8 cellular contexts compared by ENCODE assay signal in genomic region chr2:9423922-9424272, GRCh38. TPM values are rescaled to one million over a fixed set of nuclear protein-coding genes. Genes with fewer than 3 reads are reported as not detected.
DNase-seq lines count a peak whose midpoint lies in the region; ATAC-seq and TF ChIP-seq lines count a peak whose summit lies in the region.

No MANE protein-coding gene starts in this region.

- no peak overlapping the region for H3K4me3 Mint-ChIP-seq in nephron progenitor cell
- H3K4me3 Mint-ChIP-seq in endothelial cell (ENCODE audit: unreplicated experiment): no peak overlapping the region

- no peaks in the 10 kb centered on the region for H3K27me3 ChIP-seq in RWPE2 (ENCODE audit: insufficient read depth, poor library complexity, severe bottlenecking)
- H3K27me3 ChIP-seq in effector memory CD4-positive, alpha-beta T cell (replicated peaks; ENCODE audit: control insufficient read depth, insufficient read depth, low read length, poor library complexity, severe bottlenecking): no peaks in the 10 kb centered on the region

- ATAC-seq in HG02610 (IDR thresholded peaks at IDR 0.05; ENCODE audit: unreplicated experiment) (peak; percentile 13), RWPE2 (ENCODE audit: low read depth) (0 out of 3 replicates have a peak, but pooled peaks have one; percentile 8)

- H3K27ac Mint-ChIP-seq in nephron progenitor cell (peak overlapping the region; percentile 97), endothelial cell (ENCODE audit: unreplicated experiment) (no peak overlapping the region)

- peaks cover 5% of the 10 kb centered on the region for H3K36me3 Mint-ChIP-seq in nephron progenitor cell (ENCODE audit: low read depth)
- peaks cover 10% of the 10 kb centered on the region for H3K36me3 Mint-ChIP-seq in endothelial cell (ENCODE audit: low read depth, unreplicated experiment)

- peak overlapping the region; percentile 68 for H3K4me3 ChIP-seq in RWPE2 (ENCODE audit: severe bottlenecking)
- H3K4me3 ChIP-seq in effector memory CD4-positive, alpha-beta T cell (ENCODE audit: insufficient read depth, low read depth, low read length, poor library complexity, severe bottlenecking): peak overlapping the region; percentile 76

- H3K4me1 Mint-ChIP-seq in nephron progenitor cell (peaks cover 25% of the 10 kb centered on the region), endothelial cell (ENCODE audit: unreplicated experiment) (peaks cover 9% of the 10 kb centered on the region)

- no peaks in the 10 kb centered on the region for H3K9me3 ChIP-seq in RWPE2 (ENCODE audit: severe bottlenecking)
- no peaks in the 10 kb centered on the region for H3K9me3 ChIP-seq in effector memory CD4-positive, alpha-beta T cell (ENCODE audit: control insufficient read depth, low read length)

- H3K4me1 ChIP-seq in RWPE2 (ENCODE audit: insufficient read depth, poor library complexity, severe bottlenecking): peaks cover 11% of the 10 kb centered on the region
- peaks cover 15% of the 10 kb centered on the region for H3K4me1 ChIP-seq in effector memory CD4-positive, alpha-beta T cell (ENCODE audit: control insufficient read depth, insufficient read depth, low read length, poor library complexity, severe bottlenecking)

- TF ChIP-seq CTCF in RWPE2 (IDR thresholded peaks at IDR 0.05; ENCODE audit: poor library complexity, severe bottlenecking) (no peak), nephron progenitor cell (IDR thresholded peaks at IDR 0.05) (no peak), endothelial cell (IDR thresholded peaks at IDR 0.05; ENCODE audit: unreplicated experiment) (no peak)

- H3K36me3 ChIP-seq in RWPE2 (ENCODE audit: low read depth): peaks cover 16% of the 10 kb centered on the region
- H3K36me3 ChIP-seq in effector memory CD4-positive, alpha-beta T cell (ENCODE audit: control insufficient read depth, insufficient read depth, low read length): peaks cover 1% of the 10 kb centered on the region

- peak; percentile 30 for DNase-seq in NCI-H1105 (lab: John Stamatoyannopoulos, UW)
- no peak for DNase-seq in NCI-H1105 treated with DMSO at 0.1 percent for 48 hours (lab: John Stamatoyannopoulos, UW)
- DNase-seq in RWPE2 (ENCODE audit: low spot score): no peak
- peak in 2 of 3 donors; percentile 1 to 7 for DNase-seq in effector memory CD4-positive, alpha-beta T cell
- DNase-seq in nephron progenitor cell: no peak
- no peak for DNase-seq in A172 (ENCODE audit: low spot score)
- no peak for DNase-seq in endothelial cell (ENCODE audit: low spot score)

- peak overlapping the region; percentile 60 for H3K27ac ChIP-seq in RWPE2 (ENCODE audit: poor library complexity, severe bottlenecking)
- peak overlapping the region; percentile 70 for H3K27ac ChIP-seq in effector memory CD4-positive, alpha-beta T cell (ENCODE audit: insufficient read depth, low read length, poor library complexity, severe bottlenecking)

- no peaks in the 10 kb centered on the region for H3K27me3 Mint-ChIP-seq in nephron progenitor cell (ENCODE audit: low read depth, poor library complexity)
- H3K27me3 Mint-ChIP-seq in endothelial cell (ENCODE audit: unreplicated experiment): peaks cover 12% of the 10 kb centered on the region

- H3K9me3 Mint-ChIP-seq in nephron progenitor cell (no peaks in the 10 kb centered on the region), endothelial cell (ENCODE audit: unreplicated experiment) (no peaks in the 10 kb centered on the region)

RNA-seq across cellular contexts. Expression of gene CPSF3, which starts 0.4 kb away (rescaled TPM):
- total RNA-seq in A172 (2014; rRNA removed; shearing (Covaris generic)): 104 and 112 TPM in 2 replicates
- 55.2 TPM for total RNA-seq in endothelial cell (ENCODE audit: unreplicated experiment)

RNA-seq across cellular contexts. Expression of gene ITGB1BP1, which starts 0.6 kb away (rescaled TPM):
- total RNA-seq in A172 (2014; rRNA removed; shearing (Covaris generic)): 93.1 and 115 TPM in 2 replicates
- 97.3 TPM for total RNA-seq in endothelial cell (ENCODE audit: unreplicated experiment)

RNA-seq across cellular contexts. Expression of gene IAH1, which starts 50.5 kb away (rescaled TPM):
- total RNA-seq in A172 (2014; rRNA removed; shearing (Covaris generic)): 23.4 and 36.0 TPM in 2 replicates
- 37.5 TPM for total RNA-seq in endothelial cell (ENCODE audit: unreplicated experiment)

Comparison
In these comparisons a context has a peak if more than half of its experiments do, and no peak if none do; other contexts are left out.
1. DNase-seq: peak in NCI-H1105 (single experiment) and effector memory CD4-positive, alpha-beta T cell (2 of 3); none in NCI-H1105 treated with DMSO at 0.1 percent for 48 hours (single experiment), RWPE2 (single experiment), nephron progenitor cell (single experiment), A172 (single experiment) and endothelial cell (single experiment).